In the genomic region with DNA sequence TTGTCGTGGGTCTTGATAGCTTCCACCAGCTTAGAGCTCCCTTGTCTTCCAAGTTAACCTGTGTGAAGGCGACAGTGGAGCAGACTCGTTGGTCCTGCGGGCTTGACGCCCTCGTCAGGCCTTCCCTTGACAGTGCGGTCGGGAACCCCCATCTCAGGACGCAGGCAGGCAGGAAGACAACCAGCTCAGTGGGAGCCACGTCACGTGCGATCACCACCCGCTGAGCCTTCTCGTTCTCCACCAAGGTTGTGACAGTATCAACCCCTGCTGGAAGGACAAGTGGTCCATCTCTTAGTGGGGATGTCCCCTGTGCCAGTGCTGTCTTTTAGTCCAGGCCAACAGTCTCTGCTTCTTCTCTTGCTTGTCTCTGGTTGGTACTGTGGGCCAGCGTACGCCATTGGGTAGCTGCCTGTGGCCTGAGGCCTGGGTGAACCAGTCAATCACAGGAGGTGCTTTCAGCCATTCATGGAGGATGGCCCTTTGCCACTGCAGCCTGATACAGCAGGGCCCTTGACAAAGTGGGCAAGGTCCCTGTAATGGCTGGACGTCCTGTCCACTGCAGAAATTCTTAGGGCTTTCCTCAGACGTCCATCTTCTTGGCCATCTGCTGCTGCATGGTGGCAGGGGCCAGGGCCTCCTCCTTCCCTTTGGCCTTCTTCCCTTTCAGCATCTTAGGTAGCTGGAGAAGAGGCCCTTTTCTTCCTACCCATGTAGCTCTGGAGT, we compare ENCODE assay signal across 19 cellular contexts. TPM values are rescaled to one million over a fixed set of nuclear protein-coding genes. Genes with fewer than 3 reads are reported as not detected.
DNase-seq lines count a peak whose midpoint lies in the region; ATAC-seq, FAIRE-seq and TF ChIP-seq lines count a peak whose summit lies in the region.
"Had no signal": no experiment of that assay in that cellular context is flagged by ENCODE, and none has a peak within 500 bp of the region (broad histone marks: within the 10 kb centered on the region; RNA-seq: fewer than 3 reads in every experiment).

No MANE protein-coding gene starts in this region.

- CTCF ChIA-PET in GM12878 (lab: Yijun Ruan, JAX): interaction anchor here (0.7 to 1.8 kb wide), 9 partner anchors 10 to 217 kb away, joined by 3 to 7 read pairs (median 4); no protein-coding TSS in a partner anchor

- peak; percentile 69 for ATAC-seq in GM12878
- no peak for ATAC-seq in GM18519 (IDR thresholded peaks at IDR 0.05; ENCODE audit: low FRiP score, unreplicated experiment)

- peaks cover 24% of the 10 kb centered on the region for H3K4me1 Mint-ChIP-seq in type B pancreatic cell (ENCODE audit: unreplicated experiment)
- H3K4me1 Mint-ChIP-seq: activated B cell treated with CpG ODN at 0.5 μM for 24 hours, IgD-negative memory B cell had no signal

- TF ChIP-seq EP300 in GM12878 (IDR thresholded peaks at IDR 0.05; ENCODE audit: borderline replicate concordance in 1 of 2, control insufficient read depth in 1 of 2, low read depth in 2 of 2, low read length in 2 of 2): no peak

- RAD21 ChIA-PET in GM12878 (lab: Charles Lee; ENCODE audit: unreplicated experiment): no interaction called here

- POLR2A ChIA-PET in GM12878 (lab: Charles Lee): no interaction called here

- peak; percentile 15 to 26 (median 20); a peak in 4 of 6 replicates for TF ChIP-seq CTCF in GM12878 (IDR thresholded peaks at IDR 0.05 in 2 of 3, conservative IDR thresholded peaks at IDR 0.05 in 1 of 3; ENCODE audit: control insufficient read depth in 2 of 3, extremely low read depth in 1 of 3, insufficient read depth in 1 of 3, low read depth in 3 of 3, low read length in 3 of 3)
- TF ChIP-seq CTCF in type B pancreatic cell (conservative IDR thresholded peaks at IDR 0.05): no peak

- no peak overlapping the region for H3K4me3 Mint-ChIP-seq in type B pancreatic cell
- H3K4me3 Mint-ChIP-seq: activated B cell treated with CpG ODN at 0.5 μM for 24 hours, IgD-negative memory B cell, neural crest cell had no signal

- BruUV-seq in GM12878 (replicated peaks; lab: Mats Ljungman, UMichigan): no TSS peak

- H3K27me3 Mint-ChIP-seq in type B pancreatic cell: no peaks in the 10 kb centered on the region
- H3K27me3 Mint-ChIP-seq: IgD-negative memory B cell had no signal

- H3K4me3 ChIP-seq in GM12878: no peak overlapping the region
- H3K4me3 ChIP-seq: BLaER1 treated with 17β-estradiol and CSF1 and Interleukin-3, amounts not matched to agents 10 nM and 100 nM; GM23248 had no signal

- FAIRE-seq in GM12878 (lab: Jason Lieb, UNC): no peak
- FAIRE-seq in RCC 7860 (lab: Jason Lieb, UNC): no peak
- FAIRE-seq: A204.1 had no signal

- no peaks in the 10 kb centered on the region for H3K79me2 ChIP-seq in GM12878 (ENCODE audit: control insufficient read depth, insufficient read depth, low read length)

- 40% methylated on average over 18 of the region's 18 CpGs for WGBS in GM12878 (ENCODE audit: insufficient coverage, insufficient replicate concordance, low lambda C conversion rate, missing lambda C conversion rate)

- no peak for TF ChIP-seq POLR2A in GM12878 (IDR thresholded peaks at IDR 0.05; ENCODE audit: low read depth, low read length)

- H3K27ac Mint-ChIP-seq in type B pancreatic cell: no peak overlapping the region
- H3K27ac Mint-ChIP-seq: activated B cell treated with CpG ODN at 0.5 μM for 24 hours had no signal

- H3K27ac ChIP-seq in GM12878 (ENCODE audit: control insufficient read depth, insufficient read depth) (no peak overlapping the region), layer of hippocampus (ENCODE audit: low read depth, low read length) (peak overlapping the region; percentile 3)
- H3K27ac ChIP-seq: BLaER1 treated with 17β-estradiol and CSF1 and Interleukin-3, amounts not matched to agents 10 nM and 100 nM; GM23248 had no signal

- H3K36me3 Mint-ChIP-seq in type B pancreatic cell: peaks cover 44% of the 10 kb centered on the region

- no peaks in the 10 kb centered on the region for H3K9me3 Mint-ChIP-seq in type B pancreatic cell

- no peaks in the 10 kb centered on the region for H3K36me3 ChIP-seq in GM12878 (ENCODE audit: control insufficient read depth in 2 of 2, insufficient read depth in 2 of 2, low read length in 1 of 2)

- H3K9ac ChIP-seq in GM12878 (ENCODE audit: control insufficient read depth, insufficient read depth, low read length): no peak overlapping the region
- H3K9ac ChIP-seq: BLaER1 treated with 17β-estradiol and CSF1 and Interleukin-3, amounts not matched to agents 10 nM and 100 nM; GM23248 had no signal

- intact Hi-C loops in GM12878 (cut with micrococcal nuclease; ENCODE audit: unreplicated experiment): no loop called here

- no peaks in the 10 kb centered on the region for H3K4me1 ChIP-seq in GM12878 (ENCODE audit: control insufficient read depth, insufficient read depth, low read length)

- SMC1A ChIA-PET in GM12878 (lab: Charles Lee; ENCODE audit: uncharacterized antibody, unreplicated experiment): interaction anchor here (0.6 to 2.0 kb wide), 9 partner anchors 10 to 155 kb away, joined by 3 to 9 read pairs (median 3); no protein-coding TSS in a partner anchor

- H3K27me3 ChIP-seq in GM12878 (replicated peaks in 1 of 2; ENCODE audit: control insufficient read depth in 2 of 2, insufficient read depth in 2 of 2, low read length in 1 of 2): no peaks in the 10 kb centered on the region; a peak in 1 of 4 replicates
- no peaks in the 10 kb centered on the region for H3K27me3 ChIP-seq in layer of hippocampus (ENCODE audit: control insufficient read depth, insufficient read depth, low read length)
- H3K27me3 ChIP-seq: BLaER1 treated with 17β-estradiol and CSF1 and Interleukin-3, amounts not matched to agents 10 nM and 100 nM had no signal

- H2AFZ ChIP-seq in GM12878 (ENCODE audit: control insufficient read depth, low read depth, low read length): no peak overlapping the region
- H2AFZ ChIP-seq: GM23248 had no signal

- 0 out of 2 replicates have a peak, but pooled peaks have one; percentile 6 for TF ChIP-seq RAD21 in GM12878 (IDR thresholded peaks at IDR 0.05; ENCODE audit: insufficient read depth, low read depth, low read length)

- no peaks in the 10 kb centered on the region for H3K9me3 ChIP-seq in GM12878 (replicated peaks; ENCODE audit: control insufficient read depth, insufficient read depth, low read length)

- no peaks in the 10 kb centered on the region for H4K20me1 ChIP-seq in GM12878 (ENCODE audit: control insufficient read depth, insufficient read depth)

- H3K4me2 ChIP-seq in GM12878 (ENCODE audit: control insufficient read depth, insufficient read depth): no peak overlapping the region
- H3K4me2 ChIP-seq: BLaER1 treated with 17β-estradiol and CSF1 and Interleukin-3, amounts not matched to agents 10 nM and 100 nM had no signal

- in situ Hi-C loops in GM12878 (cut with MboI): no loop called here

- DNase-seq in activated effector memory CD4-positive, alpha-beta T cell treated with anti-CD3 and anti-CD28 coated beads, Interleukin-2, amount 50 U/mL, for 16 hours: peak; percentile 44
- no peak for DNase-seq in activated effector memory CD4-positive, alpha-beta T cell treated with Interleukin-2 at 50 U/mL for 16 hours
- DNase-seq in GM12878 (ENCODE audit: low read depth, low spot score) (no peak), type B pancreatic cell (ENCODE audit: extremely low spot score, unreplicated experiment) (peak; percentile 64), SK-N-DZ (ENCODE audit: low spot score) (no peak), RCC 7860 (ENCODE audit: low spot score) (no peak)
- DNase-seq: activated B cell treated with CpG ODN at 0.5 μM for 24 hours; GM23248; kidney glomerular epithelial cell; NCI-H187 treated with DMSO at 0.1 percent for 48 hours; NCI-H510A treated with DMSO at 0.1 percent for 48 hours; SHP77 treated with DMSO at 0.1 percent for 48 hours; stimulated activated CD4-positive, alpha-beta T cell treated with anti-CD3 and anti-CD28 coated beads, Interleukin-12 subunit alpha, Interleukin-12 subunit beta, amount 100 ng/mL, for 4 hours had no signal

TF ChIP-seq in GM12878, 131 proteins besides CTCF, POLR2A, EP300 and RAD21:
- TF ChIP-seq LARP7 (IDR thresholded peaks at IDR 0.05) (no peak), BHLHE40 (IDR thresholded peaks at IDR 0.05; ENCODE audit: borderline replicate concordance in 1 of 2, low read depth in 2 of 2, low read length in 1 of 2) (peak in 1 of 2 experiments; percentile 76; a peak in 2 of 4 replicates)

RNA-seq across cellular contexts. Expression of a gene that starts 31.4 kb away (rescaled TPM):
- 15.5 and 31.9 TPM in 2 replicates for total RNA-seq in GM12878 (2013; cell fraction: nucleolus; rRNA removed)
- 0.51 and 0.76 TPM in 2 replicates for total RNA-seq in GM12878 (2014; rRNA removed)
- 0.41 and 1.1 TPM in 2 replicates for total RNA-seq in GM12878 (2014; rRNA removed; fragmentation: Illumina TruSeq; extraction: Trizol)
- 0.85 and 2.2 TPM in 2 replicates for total RNA-seq in GM12878 (2021)
- polyA plus RNA-seq in GM12878 (2011; ENCODE audit: low read depth): 0.96 TPM
- 0.37 and 0.39 TPM in 2 replicates for polyA plus RNA-seq in GM12878 (2011; rRNA removed)
- 0.13 and 0.90 TPM in 2 replicates for polyA plus RNA-seq in GM12878 (2011; cell fraction: cytosol; rRNA removed)
- polyA plus RNA-seq in GM12878 (2011; cell fraction: nucleus; rRNA removed): 2.2 and 2.7 TPM in 2 replicates
- 2.4 and 2.6 TPM in 2 replicates for polyA plus RNA-seq in GM12878 (2012)
- 0.06 and 0.40 TPM in 2 replicates for polyA plus RNA-seq in GM12878 (2014; fragmentation: Illumina TruSeq; extraction: Trizol)
- under 1 TPM; 0.02 to 0.07 TPM for polyA plus RNA-seq in GM12878 (2014; fragmentation: Nextera tagmentation; extraction: Ambion mirVana)
- polyA plus RNA-seq in GM12878 (2014; rRNA removed): 0.28 and 0.96 TPM in 2 replicates
- polyA plus RNA-seq in GM12878 (2016; fragmentation: Nextera tagmentation; extraction: Ambion mirVana): 1 to 10 TPM in 1 of 2 experiments, under 1 TPM in 1; 0.99 to 1.2 TPM
- polyA minus RNA-seq in GM12878 (2011; rRNA and poly(A)+ RNA removed): 0.22 and 0.98 TPM in 2 replicates
- polyA minus RNA-seq in GM12878 (2011; cell fraction: cytosol; rRNA and poly(A)+ RNA removed): 0.53 TPM in 1 of 2 replicates, not detected in the other
- polyA minus RNA-seq in GM12878 (2011; cell fraction: nucleus; rRNA and poly(A)+ RNA removed): 1.7 and 1.8 TPM in 2 replicates
- total RNA-seq in type B pancreatic cell (ENCODE audit: low replicate concordance): 35.7 and 67.5 TPM in 2 replicates
- polyA plus RNA-seq in SK-N-DZ (2014; cell fraction: cytosol; rRNA removed): 29.6 and 37.0 TPM in 2 replicates
- polyA plus RNA-seq in SK-N-DZ (2014; cell fraction: nucleus; rRNA removed): 54.3 and 245 TPM in 2 replicates

Comparison
In these comparisons a context has a peak if more than half of its experiments do, and no peak if none do; other contexts are left out.
1. DNase-seq: peak in activated effector memory CD4-positive, alpha-beta T cell treated with anti-CD3 and anti-CD28 coated beads, Interleukin-2, amount 50 U/mL, for 16 hours (single experiment) and type B pancreatic cell (single experiment); none in activated effector memory CD4-positive, alpha-beta T cell treated with Interleukin-2 at 50 U/mL for 16 hours (single experiment), GM12878 (single experiment), SK-N-DZ (single experiment) and RCC 7860 (single experiment).